Comparison of ENCODE assay signal across 16 cellular contexts in the genomic region with DNA sequence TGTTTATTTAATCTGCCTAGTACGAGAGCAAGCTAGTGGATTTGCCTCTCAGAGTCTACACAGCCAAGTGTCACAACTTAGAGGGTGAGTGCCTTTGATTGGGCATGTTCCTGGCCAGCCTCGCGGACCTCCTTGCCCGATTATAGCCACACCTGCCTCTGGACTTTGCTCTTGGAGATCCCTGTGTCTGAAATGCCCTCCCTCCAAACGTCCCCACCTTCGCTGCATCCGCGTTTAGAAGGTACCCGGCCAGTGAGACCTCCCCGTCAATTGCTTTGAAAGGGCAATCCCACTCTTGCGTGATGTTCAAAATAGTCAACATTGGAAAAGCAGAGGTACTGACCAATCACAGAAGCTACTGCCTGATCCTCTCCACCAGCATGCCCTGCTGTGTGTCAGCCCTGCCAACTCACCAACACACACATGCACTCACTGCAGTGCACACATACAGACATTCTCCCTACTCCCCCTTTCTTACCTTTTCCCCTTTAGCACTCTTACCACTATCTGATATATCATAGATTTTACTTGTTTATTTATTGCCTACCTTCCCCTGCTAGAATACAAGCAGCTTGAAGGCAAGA.
"Had no signal": no experiment of that assay in that cellular context is flagged by ENCODE, and none has a peak within 500 bp of the region (broad histone marks: within the 10 kb centered on the region; RNA-seq: fewer than 3 reads in every experiment).

No MANE protein-coding gene starts in this region.

- H3K4me3 ChIP-seq: left lung, stomach had no signal

- H3K27ac ChIP-seq: foreskin keratinocyte, left lung, stomach, VCaP had no signal

- DNase-seq: activated effector memory CD4-positive, alpha-beta T cell treated with Interleukin-2 at 50 U/mL for 16 hours; activated T-cell treated with anti-CD3 and anti-CD28 coated beads, Interleukin-2, amount 50 U/mL, for 72 hours; amygdala; cerebellar nuclear complex; effector CD8-positive, alpha-beta T cell; foreskin keratinocyte; kidney; left lung; occipital lobe; small intestine; stimulated activated CD4-positive, alpha-beta T cell treated with anti-CD3 and anti-CD28 coated beads, Interleukin-2, amount 100 ng/mL, for 24 hours; stomach had no signal

- ATAC-seq: activated CD4-positive, CD25-positive, alpha-beta regulatory T cell treated with anti-CD3 and anti-CD28 coated beads, Interleukin-2, amount 50 U/mL, for 24 hours; foreskin keratinocyte; sciatic nerve; stimulated activated memory B cell treated with anti-CD40 and anti-IgM and Interleukin-4, amounts not matched to agents 10 μg/mL and 1 μg/mL and 100 μg/mL, for 72 hours had no signal

- H3K36me3 ChIP-seq: left lung, stomach had no signal

- H3K4me1 ChIP-seq: foreskin keratinocyte, left lung had no signal
